9 cellular contexts compared by ENCODE assay signal in the genomic region with DNA sequence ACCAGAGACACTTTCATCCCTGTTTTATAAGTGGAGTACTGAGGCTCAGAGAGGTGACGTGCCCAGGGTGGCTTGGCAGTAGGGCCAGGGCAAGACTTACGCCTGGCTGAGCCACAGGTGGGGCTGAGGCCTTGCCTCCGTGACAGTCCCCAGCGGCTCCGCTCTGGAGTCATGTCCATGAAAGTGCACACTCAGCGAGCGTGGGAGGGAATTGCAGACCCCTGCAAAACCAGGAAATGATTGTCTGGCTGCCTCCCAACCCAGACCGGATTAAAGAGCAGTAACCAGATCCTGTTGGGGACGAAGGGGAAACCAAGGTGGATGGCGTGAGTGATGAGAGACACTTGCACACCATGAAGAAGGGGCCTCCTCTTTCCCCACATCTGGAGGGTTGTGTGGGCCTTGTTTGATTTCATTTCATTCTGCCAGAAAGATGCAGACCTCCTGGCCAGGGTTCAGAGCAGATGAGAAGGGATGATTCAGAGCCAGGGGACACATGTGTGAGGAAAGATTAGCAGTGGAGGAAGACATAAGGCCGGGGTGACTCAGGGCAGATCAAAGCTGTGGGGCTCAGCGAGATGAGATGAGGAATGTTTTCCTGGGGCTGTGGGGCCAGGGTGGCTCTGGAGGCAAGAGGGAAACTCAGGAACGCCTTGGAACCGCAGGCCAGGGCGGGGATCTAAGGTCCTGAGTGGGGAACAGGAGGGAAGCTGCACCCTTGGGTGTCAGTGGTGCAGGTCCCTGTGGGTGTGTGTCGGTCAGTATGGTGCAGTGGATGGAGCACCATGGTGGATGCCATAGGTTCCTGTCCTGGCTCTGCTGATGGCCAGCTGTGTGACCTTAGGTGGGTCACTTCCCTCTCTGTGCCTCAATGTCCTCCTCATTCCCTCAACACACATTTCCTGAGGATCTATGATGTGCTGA. TPM values are rescaled to one million over a fixed set of nuclear protein-coding genes. Genes with fewer than 3 reads are reported as not detected.
A peak's percentile ranks its signal among the peaks of the same experiment; 100 is the strongest.
DNase-seq lines count a peak whose midpoint lies in the region; ATAC-seq and TF ChIP-seq lines count a peak whose summit lies in the region.
"Had no signal": no experiment of that assay in that cellular context is flagged by ENCODE, and none has a peak within 500 bp of the region (broad histone marks: within the 10 kb centered on the region; RNA-seq: fewer than 3 reads in every experiment).

No MANE protein-coding gene starts in this region.

- peaks cover 47% of the 10 kb centered on the region for H3K4me1 Mint-ChIP-seq in HFFc6 (ENCODE audit: low read depth)

- H3K27me3 Mint-ChIP-seq in HFFc6 (ENCODE audit: insufficient read depth): peaks cover 16% of the 10 kb centered on the region

- TF ChIP-seq POLR2A in GM18505 (IDR thresholded peaks at IDR 0.05; ENCODE audit: borderline replicate concordance, extremely low read depth, insufficient read depth, insufficient read length): no peak

- peak overlapping the region; percentile 81 for H3K27ac Mint-ChIP-seq in HFFc6
- H3K27ac Mint-ChIP-seq: activated T-helper 2 cell treated with anti-CD3 and anti-CD28 coated beads, Interferon-gamma antibody, Interleukin-2, Interleukin-4, amounts not matched to agents 10 μg/mL and 5 μg/mL and 100 μg/mL, durations not matched to agents 14 hours and 24 hours and 36 hours had no signal

- DNase-seq in HFFc6 (peak; percentile 91), astrocyte of the spinal cord (ENCODE audit: low read depth, low spot score) (peak; percentile 81), lower lobe of right lung (no peak), nucleus accumbens (lab: John Stamatoyannopoulos, UW) (no peak), superior temporal gyrus (ENCODE audit: extremely low spot score) (no peak)

- no peaks in the 10 kb centered on the region for H3K9me3 ChIP-seq in lower lobe of right lung

- H3K4me3 ChIP-seq in ACC112 (ENCODE audit: low read depth, low read length) (no peak overlapping the region; the same call in 1 of the 2 replicates), astrocyte of the spinal cord (ENCODE audit: low read depth, low read length) (no peak overlapping the region), lower lobe of right lung (no peak overlapping the region)

- ATAC-seq in lower lobe of right lung (peak; percentile 23 to 39), GM21619 (IDR thresholded peaks at IDR 0.05; ENCODE audit: unreplicated experiment) (no peak), GM18505 (IDR thresholded peaks at IDR 0.05; ENCODE audit: unreplicated experiment) (no peak)

- H3K9me3 Mint-ChIP-seq in HFFc6: no peaks in the 10 kb centered on the region
- H3K9me3 Mint-ChIP-seq: activated T-helper 2 cell treated with anti-CD3 and anti-CD28 coated beads, Interferon-gamma antibody, Interleukin-2, Interleukin-4, amounts not matched to agents 10 μg/mL and 5 μg/mL and 100 μg/mL, durations not matched to agents 14 hours and 24 hours and 36 hours had no signal

- H3K36me3 Mint-ChIP-seq in HFFc6 (ENCODE audit: low read depth): no peaks in the 10 kb centered on the region

- no peak for TF ChIP-seq CTCF in HFFc6 (IDR thresholded peaks at IDR 0.05)
- no peak for TF ChIP-seq CTCF in astrocyte of the spinal cord (IDR thresholded peaks at IDR 0.05; ENCODE audit: low read depth, low read length)
- TF ChIP-seq CTCF in lower lobe of right lung (IDR thresholded peaks at IDR 0.05): no peak

- H3K36me3 ChIP-seq in ACC112 (ENCODE audit: insufficient read depth, low read length) (no peaks in the 10 kb centered on the region), lower lobe of right lung (no peaks in the 10 kb centered on the region)

- intact Hi-C loops in lower lobe of right lung (cut with DNase I): no loop called here

- H3K79me2 ChIP-seq in ACC112 (ENCODE audit: control insufficient read depth, insufficient read depth, low read length, unreplicated experiment): no peaks in the 10 kb centered on the region

- H3K4me1 ChIP-seq in ACC112 (ENCODE audit: control insufficient read depth, insufficient read depth, low read length, unreplicated experiment): peaks cover 38% of the 10 kb centered on the region
- H3K4me1 ChIP-seq in lower lobe of right lung: no peaks in the 10 kb centered on the region

- H3K27ac ChIP-seq in ACC112 (ENCODE audit: low read depth, low read length): peak overlapping the region; percentile 65
- H3K27ac ChIP-seq in lower lobe of right lung: no peak overlapping the region

- in situ Hi-C loops in astrocyte of the spinal cord (cut with HindIII; ENCODE audit: low sequenced_read_pairs): no loop called here

- peak overlapping the region; percentile 51 for H3K4me3 Mint-ChIP-seq in HFFc6

- H3K27me3 ChIP-seq in ACC112 (ENCODE audit: insufficient read depth, low read length): no peaks in the 10 kb centered on the region
- H3K27me3 ChIP-seq in lower lobe of right lung (ENCODE audit: low read depth): no peaks in the 10 kb centered on the region

- H2AFZ ChIP-seq in ACC112 (ENCODE audit: low read length, unreplicated experiment): no peak overlapping the region

RNA-seq across cellular contexts. Expression of gene LRRC32, which starts 29.9 kb away (rescaled TPM):
- 1 to 10 TPM in 3 of 6 experiments, under 1 TPM in 3; 0.57 to 1.3 (median 1.0) TPM for total RNA-seq in HFFc6 (2021; fragmentation: NEBNext Ultra II Directional; extraction: Animal tissue kit (Norgen Biotek cat#: 25700))
- total RNA-seq in lower lobe of right lung: 121 TPM

Comparison
In these comparisons a context has a peak if more than half of its experiments do, and no peak if none do; other contexts are left out.
1. DNase-seq: peak in HFFc6 (single experiment) and astrocyte of the spinal cord (single experiment); none in lower lobe of right lung (single experiment), nucleus accumbens (0 of 56) and superior temporal gyrus (single experiment).
2. ATAC-seq: peak in lower lobe of right lung (2 of 2); none in GM21619 (single experiment) and GM18505 (single experiment).
3. RNA of gene LRRC32, which starts 29.9 kb away (total RNA-seq): 121 TPM in lower lobe of right lung (single experiment); 0.57 to 1.3 TPM in HFFc6; every median in the first group is over 10 times any median in the second.